Comparison of ENCODE assay signal across 2 cellular contexts in the genomic region with DNA sequence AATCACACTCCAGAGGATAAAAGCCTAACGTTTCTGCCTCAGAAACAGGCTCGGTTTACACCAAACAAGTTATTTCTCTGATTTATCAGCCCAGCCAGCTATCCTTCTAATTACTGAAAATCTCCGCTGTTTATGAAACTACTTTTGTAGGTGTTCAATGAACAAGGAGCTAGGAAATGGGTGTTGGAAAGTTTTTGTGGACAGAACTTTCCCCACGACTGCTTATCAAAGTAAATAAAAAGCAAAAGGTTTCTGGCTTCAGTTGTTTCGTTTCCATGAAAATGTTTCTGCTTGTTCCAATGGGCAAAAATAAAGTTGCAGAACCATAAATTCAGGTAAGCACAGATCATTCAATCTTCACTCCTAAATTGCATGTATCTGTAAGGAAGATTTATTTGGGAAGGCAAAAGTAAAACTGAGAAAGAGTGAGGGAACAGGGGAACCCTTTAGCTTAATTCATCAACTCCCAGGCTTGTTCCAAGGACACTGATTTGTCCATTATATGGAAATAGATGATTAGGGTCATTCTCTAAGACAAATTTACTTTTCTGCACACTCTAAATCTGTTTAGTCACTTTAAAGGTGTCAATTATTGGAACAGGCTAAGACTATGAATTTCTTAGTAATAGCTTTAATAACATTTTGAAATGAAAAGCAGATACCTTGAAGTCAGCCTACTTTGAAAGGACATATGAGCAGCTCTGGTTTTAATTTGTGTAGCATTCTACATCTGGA.
TF ChIP-seq lines count a peak whose summit lies in the region.

No MANE protein-coding gene starts in this region.

TF ChIP-seq in liver, 16 proteins besides CTCF, POLR2A, EP300 and RAD21 (continued from another document):
- TF ChIP-seq, protein P1, sequence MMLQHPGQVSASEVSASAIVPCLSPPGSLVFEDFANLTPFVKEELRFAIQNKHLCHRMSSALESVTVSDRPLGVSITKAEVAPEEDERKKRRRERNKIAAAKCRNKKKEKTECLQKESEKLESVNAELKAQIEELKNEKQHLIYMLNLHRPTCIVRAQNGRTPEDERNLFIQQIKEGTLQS (IDR thresholded peaks at IDR 0.05): no peak
TF ChIP-seq in liver: peak in this region for 0.

TF ChIP-seq in HepG2, 621 proteins besides CTCF, POLR2A, EP300 and RAD21 (continued from another document):
- TF ChIP-seq, protein P2, sequence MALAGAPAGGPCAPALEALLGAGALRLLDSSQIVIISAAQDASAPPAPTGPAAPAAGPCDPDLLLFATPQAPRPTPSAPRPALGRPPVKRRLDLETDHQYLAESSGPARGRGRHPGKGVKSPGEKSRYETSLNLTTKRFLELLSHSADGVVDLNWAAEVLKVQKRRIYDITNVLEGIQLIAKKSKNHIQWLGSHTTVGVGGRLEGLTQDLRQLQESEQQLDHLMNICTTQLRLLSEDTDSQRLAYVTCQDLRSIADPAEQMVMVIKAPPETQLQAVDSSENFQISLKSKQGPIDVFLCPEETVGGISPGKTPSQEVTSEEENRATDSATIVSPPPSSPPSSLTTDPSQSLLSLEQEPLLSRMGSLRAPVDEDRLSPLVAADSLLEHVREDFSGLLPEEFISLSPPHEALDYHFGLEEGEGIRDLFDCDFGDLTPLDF (CRISPR knock-in tag; IDR thresholded peaks at IDR 0.05): no peak
- no peak for TF ChIP-seq MXI1 (IDR thresholded peaks at IDR 0.05; ENCODE audit: borderline replicate concordance, low read depth, low read length)
